30 cellular contexts compared by ENCODE assay signal in the genomic region with DNA sequence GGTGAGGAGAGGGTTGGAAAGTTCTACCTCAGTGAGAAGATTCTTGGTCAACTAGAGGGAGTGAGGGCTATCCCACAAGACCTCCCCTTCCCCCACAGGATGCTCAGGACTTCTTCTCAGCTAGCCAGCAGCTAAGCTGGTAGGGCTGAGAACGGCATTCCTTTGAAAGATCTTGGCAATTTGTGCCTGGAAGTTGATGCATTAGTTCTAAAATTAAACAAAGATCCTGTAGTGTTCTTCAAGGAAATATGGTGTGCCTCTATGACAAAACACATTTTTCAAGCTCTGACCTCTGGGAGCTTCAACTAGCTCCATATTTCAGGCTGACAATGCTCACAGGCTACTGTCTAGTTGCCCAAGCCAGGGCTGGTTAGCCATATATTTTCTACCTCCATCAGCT. TPM values are rescaled to one million over a fixed set of nuclear protein-coding genes. Genes with fewer than 3 reads are reported as not detected.
A peak's percentile ranks its signal among the peaks of the same experiment; 100 is the strongest.
DNase-seq lines count a peak whose midpoint lies in the region; TF ChIP-seq lines count a peak whose summit lies in the region.
"Had no signal": no experiment of that assay in that cellular context is flagged by ENCODE, and none has a peak within 500 bp of the region (broad histone marks: within the 10 kb centered on the region; RNA-seq: fewer than 3 reads in every experiment).

No MANE protein-coding gene starts in this region.

- H3K36me3 Mint-ChIP-seq in nephron (ENCODE audit: low read depth) = peaks cover 14% of the 10 kb centered on the region

- peak overlapping the region; percentile 86 to 87 (median 87) for H3K4me3 Mint-ChIP-seq in nephron
- H3K4me3 Mint-ChIP-seq: activated CD8-positive, alpha-beta memory T cell treated with anti-CD3 and anti-CD28 coated beads, Interleukin-2, amount 10 ng/mL, durations not matched to agents 7 days and 5 days; activated naive CD8-positive, alpha-beta T cell treated with anti-CD3 and anti-CD28 coated beads, Interleukin-2, amount 50 U/mL, for 24 hours; activated T-cell treated with anti-CD3 and anti-CD28 coated beads, Interleukin-2, amount 50 U/mL, for 72 hours had no signal

- POLR2A ChIA-PET in AG04450 (lab: Yijun Ruan, JAX) = interaction anchor here (0.7 to 1.7 kb wide), 3 partner anchors 15 to 43 kb away, joined by 3 to 4 read pairs (median 3); no protein-coding TSS in a partner anchor

- peaks cover 36% of the 10 kb centered on the region for H3K4me1 Mint-ChIP-seq in nephron
- H3K4me1 Mint-ChIP-seq: activated CD8-positive, alpha-beta memory T cell treated with anti-CD3 and anti-CD28 coated beads, Interleukin-2, amount 10 ng/mL, durations not matched to agents 7 days and 5 days; activated naive CD8-positive, alpha-beta T cell treated with anti-CD3 and anti-CD28 coated beads, Interleukin-2, amount 50 U/mL, for 24 hours had no signal

- TF ChIP-seq CTCF in AG04450 (IDR thresholded peaks at IDR 0.05; ENCODE audit: low read depth, low read length) (no peak), nephron (IDR thresholded peaks at IDR 0.05; ENCODE audit: unreplicated experiment in 3 of 3) (no peak)

- H3K27ac Mint-ChIP-seq in nephron = peak overlapping the region in 2 of 3 experiments; percentile 5 to 64
- H3K27ac Mint-ChIP-seq: activated CD8-positive, alpha-beta memory T cell treated with anti-CD3 and anti-CD28 coated beads, Interleukin-2, amount 10 ng/mL, durations not matched to agents 7 days and 5 days; activated naive CD8-positive, alpha-beta T cell treated with anti-CD3 and anti-CD28 coated beads, Interleukin-2, amount 50 U/mL, for 24 hours; activated T-cell treated with anti-CD3 and anti-CD28 coated beads, Interleukin-2, amount 50 U/mL, for 72 hours; HFFc6; memory B cell; progenitor cell of endocrine pancreas had no signal

- H3K27me3 Mint-ChIP-seq in nephron (ENCODE audit: low read depth) = peaks cover 75% of the 10 kb centered on the region

- peak overlapping the region; percentile 76 for H3K4me3 ChIP-seq in AG04450 (ENCODE audit: low read depth, low read length)
- H3K4me3 ChIP-seq: BLaER1, GM23248, SJSA1, thyroid gland, vagina had no signal

- H3K27ac ChIP-seq in AG04450 (ENCODE audit: low read depth, low read length) = no peak overlapping the region
- H3K27ac ChIP-seq: BLaER1, brain microvascular endothelial cell, GM23248, left lung, right lobe of liver, SJSA1, stomach, thyroid gland, vagina had no signal

- H3K9me3 Mint-ChIP-seq in nephron = no peaks in the 10 kb centered on the region
- H3K9me3 Mint-ChIP-seq: activated naive CD8-positive, alpha-beta T cell treated with anti-CD3 and anti-CD28 coated beads, Interleukin-2, amount 50 U/mL, for 24 hours; activated T-cell treated with anti-CD3 and anti-CD28 coated beads, Interleukin-2, amount 50 U/mL, for 72 hours; HFFc6; memory B cell had no signal

- CTCF ChIA-PET in AG04450 (lab: Charles Lee) = interaction anchor here (1.1 to 2.3 kb wide), 4 partner anchors 9 to 46 kb away, joined by 3 to 12 read pairs (median 4); no protein-coding TSS in a partner anchor

- H3K27me3 ChIP-seq in AG04450 (ENCODE audit: control insufficient read depth, insufficient read depth, low read length) = no peaks in the 10 kb centered on the region
- H3K27me3 ChIP-seq: brain microvascular endothelial cell, SJSA1, vagina had no signal

- H3K9me3 ChIP-seq in AG04450 (ENCODE audit: control insufficient read depth, insufficient read depth, low read length) = no peaks in the 10 kb centered on the region
- H3K9me3 ChIP-seq: left lung, right lobe of liver, SJSA1, stomach, thyroid gland, vagina had no signal

- DNase-seq in AG04450 (ENCODE audit: low read depth, low spot score) (no peak), M059J (ENCODE audit: low read depth) (peak; percentile 28), dermis blood vessel endothelial cell (peak; percentile 19), cerebellar cortex (ENCODE audit: low spot score) (no peak), SW 1271 (lab: John Stamatoyannopoulos, UW) (no peak)
- no peak for DNase-seq in activated CD4-positive, alpha-beta T cell treated with anti-CD3 and anti-CD28 coated beads, Interleukin-2, amount 50 U/mL, for 4 hours
- no peak for DNase-seq in activated CD8-positive, alpha-beta memory T cell treated with anti-CD3 and anti-CD28 coated beads, Interleukin-2, amount 50 U/mL, for 4 hours
- DNase-seq: activated CD8-positive, alpha-beta memory T cell treated with anti-CD3 and anti-CD28 coated beads, Interleukin-2, amount 10 ng/mL, durations not matched to agents 7 days and 5 days; activated naive CD4-positive, alpha-beta T cell; activated naive CD8-positive, alpha-beta T cell treated with anti-CD3 and anti-CD28 coated beads, Interleukin-2, amount 50 U/mL, for 24 hours; activated T-cell treated with anti-CD3 and anti-CD28 coated beads, Interleukin-2, amount 50 U/mL, for 72 hours; GF-D8; GM23248; HFFc6; hippocampal formation; NCI-H1048; RPMI8226; stimulated activated CD4-positive, alpha-beta T cell treated with anti-CD3 and anti-CD28 coated beads, Interleukin-2, amount 100 ng/mL, for 48 hours; stomach; thyroid gland had no signal

RNA-seq across cellular contexts. Expression of a gene that starts 2.3 kb away (rescaled TPM):
- 60.3 and 64.7 TPM in 2 replicates for polyA plus RNA-seq in AG04450 (2011; rRNA removed)
- 45.6 and 55.1 TPM in 2 replicates for polyA minus RNA-seq in AG04450 (2011; rRNA and poly(A)+ RNA removed)
- 145 and 146 TPM in 2 replicates for total RNA-seq in M059J (2014; rRNA removed; shearing (Covaris generic))
- total RNA-seq in dermis blood vessel endothelial cell = 0.34 and 0.51 TPM in 2 replicates
- total RNA-seq: activated CD8-positive, alpha-beta memory T cell treated with anti-CD3 and anti-CD28 coated beads, Interleukin-2, amount 10 ng/mL, durations not matched to agents 7 days and 5 days; activated T-cell treated with anti-CD3 and anti-CD28 coated beads, Interleukin-2, amount 50 U/mL, for 72 hours; T-helper 1 cell treated with Interleukin-12 subunit alpha and Interleukin-12 subunit beta and Interleukin-4 antibody, amounts not matched to agents 30 ng/mL and 1 ng/mL, for 36 hours; vagina had no signal

Comparison
In these comparisons a context has a peak if more than half of its experiments do, and no peak if none do; other contexts are left out.
1. DNase-seq: peak in M059J (single experiment) and dermis blood vessel endothelial cell (single experiment); none in AG04450 (single experiment), activated CD4-positive, alpha-beta T cell treated with anti-CD3 and anti-CD28 coated beads, Interleukin-2, amount 50 U/mL, for 4 hours (0 of 2), cerebellar cortex (single experiment), activated CD8-positive, alpha-beta memory T cell treated with anti-CD3 and anti-CD28 coated beads, Interleukin-2, amount 50 U/mL, for 4 hours (single experiment) and SW 1271 (0 of 2).
2. RNA of a gene that starts 2.3 kb away (total RNA-seq): 145 to 146 TPM in M059J; 0.34 to 0.51 TPM in dermis blood vessel endothelial cell; every median in the first group is over 10 times any median in the second.